10 cellular contexts compared by ENCODE assay signal in genomic region chr3:43477600-43477999, GRCh38.
A peak's percentile ranks its signal among the peaks of the same experiment; 100 is the strongest.
DNase-seq lines count a peak whose midpoint lies in the region; ATAC-seq lines count a peak whose summit lies in the region.
"Had no signal": no experiment of that assay in that cellular context is flagged by ENCODE, and none has a peak within 500 bp of the region (broad histone marks: within the 10 kb centered on the region; RNA-seq: fewer than 3 reads in every experiment).

No MANE protein-coding gene starts in this region.

- no peak overlapping the region for H2AFZ ChIP-seq in neuronal stem cell (ENCODE audit: low read length)

- ATAC-seq in GM19397 (IDR thresholded peaks at IDR 0.05; ENCODE audit: unreplicated experiment): no peak
- no peak for ATAC-seq in GM18519 (IDR thresholded peaks at IDR 0.05; ENCODE audit: low FRiP score, unreplicated experiment)

- H3K27ac Mint-ChIP-seq in activated naive CD8-positive, alpha-beta T cell treated with anti-CD3 and anti-CD28 coated beads for 36 hours: peak overlapping the region; percentile 91

- peak overlapping the region; percentile 44 for H3K18ac ChIP-seq in neuronal stem cell (ENCODE audit: low read length)

- no peaks in the 10 kb centered on the region for H3K36me3 ChIP-seq in neuronal stem cell (replicated peaks in 1 of 2; ENCODE audit: control insufficient read depth in 2 of 2, insufficient read depth in 2 of 2, low read length in 2 of 2)

- no peak overlapping the region for H2BK12ac ChIP-seq in neuronal stem cell (ENCODE audit: low read length)

- no peak overlapping the region for H3K9ac ChIP-seq in neuronal stem cell (ENCODE audit: low read depth, low read length, poor library complexity)

- H3K79me1 ChIP-seq in neuronal stem cell (ENCODE audit: low read depth, low read length): no peaks in the 10 kb centered on the region

- no peak overlapping the region for H3K27ac ChIP-seq in neuronal stem cell (replicated peaks; ENCODE audit: low read length)
- H3K27ac ChIP-seq: HL-60 had no signal

- H3K4me3 ChIP-seq in neuronal stem cell (ENCODE audit: low read length in 2 of 2): no peak overlapping the region

- DNase-seq in activated CD4-positive, alpha-beta T cell treated with anti-CD3 and anti-CD28 coated beads, Interleukin-2, amount 50 U/mL, for 1 hour: peak; percentile 62
- peak; percentile 39 for DNase-seq in activated naive CD8-positive, alpha-beta T cell treated with anti-CD3 and anti-CD28 coated beads for 36 hours
- no peak for DNase-seq in neuronal stem cell (ENCODE audit: low spot score)
- DNase-seq in stimulated activated CD8-positive, alpha-beta memory T cell treated with anti-CD3 and anti-CD28 coated beads, Interleukin-7, amount 100 ng/mL, for 24 hours (ENCODE audit: low read depth): peak; percentile 7
- DNase-seq in nucleus accumbens (lab: John Stamatoyannopoulos, UW): no peak
- DNase-seq in NCI-H2029 (lab: John Stamatoyannopoulos, UW): no peak
- DNase-seq: NCI-H446 had no signal

- no peak overlapping the region for H3K23ac ChIP-seq in neuronal stem cell (ENCODE audit: low read depth, low read length, poor library complexity)

- no peak overlapping the region for H2BK5ac ChIP-seq in neuronal stem cell (ENCODE audit: low read length)

- no peaks in the 10 kb centered on the region for H3K27me3 ChIP-seq in neuronal stem cell (ENCODE audit: control insufficient read depth in 3 of 3, insufficient read depth in 3 of 3, low read depth in 1 of 3, low read length in 3 of 3)

- H3K27me3 Mint-ChIP-seq in activated naive CD8-positive, alpha-beta T cell treated with anti-CD3 and anti-CD28 coated beads for 36 hours: no peaks in the 10 kb centered on the region

- H4K8ac ChIP-seq in neuronal stem cell (ENCODE audit: low read depth, low read length): no peak overlapping the region

- H3K9me3 Mint-ChIP-seq in activated naive CD8-positive, alpha-beta T cell treated with anti-CD3 and anti-CD28 coated beads for 36 hours: peaks cover 13% of the 10 kb centered on the region

- H3K4me3 Mint-ChIP-seq in activated naive CD8-positive, alpha-beta T cell treated with anti-CD3 and anti-CD28 coated beads for 36 hours: peak overlapping the region; percentile 32

- no peak overlapping the region for H2AK5ac ChIP-seq in neuronal stem cell (ENCODE audit: low read depth, low read length)

- H2BK120ac ChIP-seq in neuronal stem cell (ENCODE audit: low read depth, low read length): no peak overlapping the region

- no peak overlapping the region for H3K14ac ChIP-seq in neuronal stem cell (ENCODE audit: low read length)

- peaks cover 0 to 2% of the 10 kb centered on the region in 2 donors for H3K9me3 ChIP-seq in neuronal stem cell (replicated peaks in 1 of 2; ENCODE audit: control insufficient read depth in 2 of 2, insufficient read depth in 1 of 2, low read depth in 1 of 2, low read length in 2 of 2)

- peaks cover 18% of the 10 kb centered on the region for H3K36me3 Mint-ChIP-seq in activated naive CD8-positive, alpha-beta T cell treated with anti-CD3 and anti-CD28 coated beads for 36 hours

- no peak overlapping the region for H4K91ac ChIP-seq in neuronal stem cell (ENCODE audit: low read depth, low read length, poor library complexity)

- H3K4me1 Mint-ChIP-seq in activated naive CD8-positive, alpha-beta T cell treated with anti-CD3 and anti-CD28 coated beads for 36 hours: peaks cover 37% of the 10 kb centered on the region

- no peak overlapping the region for H3K4ac ChIP-seq in neuronal stem cell (ENCODE audit: low read length)

- H3K4me1 ChIP-seq in neuronal stem cell (ENCODE audit: control insufficient read depth in 2 of 2, insufficient read depth in 1 of 2, low read depth in 1 of 2, low read length in 2 of 2): peaks cover 0 to 11% of the 10 kb centered on the region in 2 donors

- no peak overlapping the region for H3K4me2 ChIP-seq in neuronal stem cell (ENCODE audit: insufficient read depth, low read length, poor library complexity, severe bottlenecking)

- no CpG with 5 or more reads among the region's 6 CpGs for WGBS in neuronal stem cell (ENCODE audit: extremely low coverage in 2 of 2, insufficient read length in 2 of 2, insufficient replicate concordance in 1 of 2), 2 donors

- H2BK15ac ChIP-seq in neuronal stem cell (ENCODE audit: low read length): no peak overlapping the region

Comparison
In these comparisons a context has a peak if more than half of its experiments do, and no peak if none do; other contexts are left out.
1. DNase-seq: peak in activated CD4-positive, alpha-beta T cell treated with anti-CD3 and anti-CD28 coated beads, Interleukin-2, amount 50 U/mL, for 1 hour (single experiment), activated naive CD8-positive, alpha-beta T cell treated with anti-CD3 and anti-CD28 coated beads for 36 hours (single experiment) and stimulated activated CD8-positive, alpha-beta memory T cell treated with anti-CD3 and anti-CD28 coated beads, Interleukin-7, amount 100 ng/mL, for 24 hours (single experiment); none in neuronal stem cell (single experiment), nucleus accumbens (0 of 56) and NCI-H2029 (single experiment).